Comparison of ENCODE assay signal across 8 cellular contexts in genomic region chr9:122464633-122465567, GRCh38. TPM values are rescaled to one million over a fixed set of nuclear protein-coding genes. Genes with fewer than 3 reads are reported as not detected.
DNase-seq lines count a peak whose midpoint lies in the region; TF ChIP-seq lines count a peak whose summit lies in the region.

No MANE protein-coding gene starts in this region.

- no peak overlapping the region for H4K91ac ChIP-seq in H9 (ENCODE audit: insufficient read length, low read depth, low read length)
- no peak overlapping the region for H4K91ac ChIP-seq in trophoblast cell (ENCODE audit: low read depth, low read length)

- H3K23me2 ChIP-seq in H9 (ENCODE audit: insufficient read length, low read depth, low read length, poor library complexity, severe bottlenecking), result no peaks in the 10 kb centered on the region

- H2BK5ac ChIP-seq in H9 (ENCODE audit: insufficient read length, low read length), result no peak overlapping the region
- H2BK5ac ChIP-seq in trophoblast cell (ENCODE audit: low read depth, low read length, poor library complexity), result no peak overlapping the region

- H4K5ac ChIP-seq in H9 (ENCODE audit: insufficient read length, low read depth, low read length), result no peak overlapping the region

- H4K8ac ChIP-seq in H9 (replicated peaks; ENCODE audit: insufficient read length, low read depth, low read length) (no peak overlapping the region), trophoblast cell (ENCODE audit: low read depth, low read length) (no peak overlapping the region)

- peaks cover 0 to 4% (median 0%) of the 10 kb centered on the region in 3 experiments; a peak in 3 of 7 replicates for H3K36me3 Mint-ChIP-seq in H9 (ENCODE audit: insufficient read depth in 1 of 3, low read depth in 3 of 3)

- H3K9me3 ChIP-seq in H9 (ENCODE audit: control insufficient read depth, low read depth, low read length), result peaks cover 8% of the 10 kb centered on the region
- peaks cover 4% of the 10 kb centered on the region for H3K9me3 ChIP-seq in trophoblast cell (ENCODE audit: insufficient read depth, low read depth, low read length)
- H3K9me3 ChIP-seq in tibial nerve, result peaks cover 0 to 4% (median 0%) of the 10 kb centered on the region in 4 donors

- H2BK20ac ChIP-seq in H9 (ENCODE audit: low read depth, low read length, poor library complexity, severe bottlenecking), result no peak overlapping the region

- H3K4ac ChIP-seq in H9 (ENCODE audit: low read depth, low read length), result no peak overlapping the region
- H3K4ac ChIP-seq in trophoblast cell (ENCODE audit: low read depth, low read length), result no peak overlapping the region

- no peak overlapping the region for H3K56ac ChIP-seq in H9 (ENCODE audit: insufficient read length, low read depth, low read length)

- no peaks in the 10 kb centered on the region for H3K79me1 ChIP-seq in H9 (ENCODE audit: insufficient read depth, low read depth, low read length, poor library complexity, severe bottlenecking)
- H3K79me1 ChIP-seq in trophoblast cell (ENCODE audit: low read length), result no peaks in the 10 kb centered on the region

- H3K79me2 ChIP-seq in H9 (ENCODE audit: insufficient read depth, low read length) (no peaks in the 10 kb centered on the region), trophoblast cell (ENCODE audit: control insufficient read depth, insufficient read depth, low read length, poor library complexity) (no peaks in the 10 kb centered on the region)

- no peaks in the 10 kb centered on the region for H4K20me1 ChIP-seq in H9 (ENCODE audit: control insufficient read depth, insufficient read depth, insufficient read length)

- no peak overlapping the region for H4K12ac ChIP-seq in trophoblast cell (ENCODE audit: low read depth, low read length)

- WGBS in H9 (ENCODE audit: extremely low coverage, insufficient read length, low lambda C conversion rate), result no CpG with 5 or more reads among the region's 10 CpGs
- no CpG with 5 or more reads among the region's 10 CpGs for WGBS in trophoblast cell (ENCODE audit: extremely low coverage, insufficient coverage, insufficient read length)
- WGBS in tibial nerve, 2 donors, result 11 to 14% methylated on average over 10 of the region's 10 CpGs

- TF ChIP-seq POLR2A in tibial nerve (IDR thresholded peaks at IDR 0.05), result no peak

- no peak overlapping the region for H3K14ac ChIP-seq in H9 (ENCODE audit: insufficient read depth, low read length)
- H3K14ac ChIP-seq in trophoblast cell (ENCODE audit: low read length), result no peak overlapping the region

- no peak overlapping the region for H3K4me3 Mint-ChIP-seq in H9

- H3K36me3 ChIP-seq in trophoblast cell (ENCODE audit: control insufficient read depth in 1 of 2, insufficient read depth in 2 of 2, low read length in 2 of 2), result no peaks in the 10 kb centered on the region
- no peaks in the 10 kb centered on the region for H3K36me3 ChIP-seq in tibial nerve

- H3K4me2 ChIP-seq in H9 (ENCODE audit: insufficient read depth, insufficient read length, low read length) (no peak overlapping the region), trophoblast cell (ENCODE audit: low read length) (no peak overlapping the region)

- H3K9me3 Mint-ChIP-seq in H9, result peaks cover 43 to 60% of the 10 kb centered on the region in 2 experiments

- DNase-seq in ELF-1 (ENCODE audit: low read depth, low spot score), result peak; percentile 61
- peak; percentile 68 for DNase-seq in H9
- DNase-seq in MV-4-11 (lab: John Stamatoyannopoulos, UW), result peak; percentile 59
- peak; percentile 69 for DNase-seq in SK-N-DZ (ENCODE audit: low spot score)
- DNase-seq in activated naive CD4-positive, alpha-beta T cell treated with anti-CD3 and anti-CD28 coated beads, Interleukin-2, amount 50 U/mL, for 16 hours, result peak; percentile 63
- DNase-seq in glomerular visceral epithelial cell (ENCODE audit: extremely low spot score), result peak; percentile 83
- peak; percentile 72 to 90 for DNase-seq in trophoblast cell
- DNase-seq in tibial nerve (ENCODE audit: low spot score in 2 of 2), result peak; percentile 30 to 69

- peaks cover 5% of the 10 kb centered on the region in 2 experiments; a peak in 2 of 4 replicates for H3K4me1 Mint-ChIP-seq in H9

- H2AFZ ChIP-seq in H9 (ENCODE audit: low read length) (no peak overlapping the region), trophoblast cell (ENCODE audit: insufficient read depth, low read length, poor library complexity) (no peak overlapping the region)

- no peak overlapping the region for H2BK15ac ChIP-seq in H9 (ENCODE audit: low read depth, low read length)

- no peak overlapping the region for H3T11ph ChIP-seq in H9 (ENCODE audit: low read length)

- H3K18ac ChIP-seq in H9 (ENCODE audit: insufficient read length, low read depth, low read length) (no peak overlapping the region), trophoblast cell (ENCODE audit: low read length) (no peak overlapping the region)

- no peak overlapping the region for H2BK120ac ChIP-seq in H9 (ENCODE audit: low read depth, low read length, poor library complexity, severe bottlenecking)
- no peak overlapping the region for H2BK120ac ChIP-seq in trophoblast cell (ENCODE audit: insufficient read depth, low read length, poor library complexity)

- H2AK5ac ChIP-seq in H9 (ENCODE audit: insufficient read length, low read length) (no peak overlapping the region), trophoblast cell (ENCODE audit: low read length) (no peak overlapping the region)

- TF ChIP-seq CTCF in H9 (conservative IDR thresholded peaks at IDR 0.05) (peak; percentile 80), tibial nerve (IDR thresholded peaks at IDR 0.05) (peak; percentile 69 to 78 (median 74))

- H3K27ac ChIP-seq in H9 (ENCODE audit: insufficient read length, low read depth, low read length) (no peak overlapping the region), trophoblast cell (ENCODE audit: low read depth, low read length) (no peak overlapping the region), tibial nerve (no peak overlapping the region)

- TF ChIP-seq EP300 in tibial nerve (IDR thresholded peaks at IDR 0.05), result peak in 1 of 2 donors; percentile 15

- H2BK12ac ChIP-seq in H9 (ENCODE audit: insufficient read length, low read depth, low read length) (no peak overlapping the region), trophoblast cell (ENCODE audit: low read length) (no peak overlapping the region)

- H3K9ac ChIP-seq in H9 (ENCODE audit: extremely low read depth, insufficient read length, low read length) (no peak overlapping the region), trophoblast cell (ENCODE audit: low read length) (no peak overlapping the region)

- H3K4me3 ChIP-seq in trophoblast cell (ENCODE audit: low read depth, low read length) (no peak overlapping the region), tibial nerve (peak overlapping the region in 3 of 4 donors; percentile 26 to 44 (median 31))

- H3K27ac Mint-ChIP-seq in H9, result no peak overlapping the region; a peak in 1 of 7 replicates

- H3K4me1 ChIP-seq in H9 (ENCODE audit: insufficient read depth, low read length), result no peaks in the 10 kb centered on the region
- no peaks in the 10 kb centered on the region for H3K4me1 ChIP-seq in trophoblast cell (ENCODE audit: control insufficient read depth in 1 of 2, insufficient read depth in 2 of 2, low read length in 2 of 2)
- H3K4me1 ChIP-seq in tibial nerve, result peaks cover 0 to 13% (median 0%) of the 10 kb centered on the region in 4 donors

- H3K23ac ChIP-seq in H9 (ENCODE audit: insufficient read length, low read depth, low read length), result no peak overlapping the region
- no peak overlapping the region for H3K23ac ChIP-seq in trophoblast cell (ENCODE audit: low read length)

- H3K27me3 ChIP-seq in H9 (ENCODE audit: insufficient read depth, low read length) (no peaks in the 10 kb centered on the region), trophoblast cell (ENCODE audit: insufficient read depth, low read length) (no peaks in the 10 kb centered on the region), tibial nerve (no peaks in the 10 kb centered on the region)

- H3K27me3 Mint-ChIP-seq in H9 (ENCODE audit: low read depth), result peaks cover 15% of the 10 kb centered on the region

RNA-seq across cellular contexts. Expression of gene OR1J1, which starts 12.8 kb away (rescaled TPM):
- total RNA-seq in H9 (2021) (not detected in 2 replicates), tibial nerve (not detected)
- not detected in 2 replicates for polyA plus RNA-seq in SK-N-DZ (2014; cell fraction: cytosol; rRNA removed)
- not detected in 2 replicates for polyA plus RNA-seq in SK-N-DZ (2014; cell fraction: nucleus; rRNA removed)
- polyA plus RNA-seq in trophoblast cell (2013), result not detected in 2 replicates

RNA-seq across cellular contexts. Expression of gene OR1J2, which starts 45.7 kb away (rescaled TPM):
- not detected in 2 replicates for total RNA-seq in H9 (2021)
- polyA plus RNA-seq in SK-N-DZ (2014; cell fraction: cytosol; rRNA removed), result not detected in 2 replicates
- polyA plus RNA-seq in SK-N-DZ (2014; cell fraction: nucleus; rRNA removed), result not detected in 2 replicates
- polyA plus RNA-seq in trophoblast cell (2013), result not detected in 2 replicates
- total RNA-seq in tibial nerve, result not detected

RNA-seq across cellular contexts. Expression of gene OR1J4, which starts 54.0 kb away (rescaled TPM):
- total RNA-seq in H9 (2021) (not detected in 2 replicates), tibial nerve (not detected)
- not detected in 2 replicates for polyA plus RNA-seq in SK-N-DZ (2014; cell fraction: cytosol; rRNA removed)
- not detected in 2 replicates for polyA plus RNA-seq in SK-N-DZ (2014; cell fraction: nucleus; rRNA removed)
- not detected in 2 replicates for polyA plus RNA-seq in trophoblast cell (2013)
